8 cellular contexts compared by ENCODE assay signal in the genomic region with DNA sequence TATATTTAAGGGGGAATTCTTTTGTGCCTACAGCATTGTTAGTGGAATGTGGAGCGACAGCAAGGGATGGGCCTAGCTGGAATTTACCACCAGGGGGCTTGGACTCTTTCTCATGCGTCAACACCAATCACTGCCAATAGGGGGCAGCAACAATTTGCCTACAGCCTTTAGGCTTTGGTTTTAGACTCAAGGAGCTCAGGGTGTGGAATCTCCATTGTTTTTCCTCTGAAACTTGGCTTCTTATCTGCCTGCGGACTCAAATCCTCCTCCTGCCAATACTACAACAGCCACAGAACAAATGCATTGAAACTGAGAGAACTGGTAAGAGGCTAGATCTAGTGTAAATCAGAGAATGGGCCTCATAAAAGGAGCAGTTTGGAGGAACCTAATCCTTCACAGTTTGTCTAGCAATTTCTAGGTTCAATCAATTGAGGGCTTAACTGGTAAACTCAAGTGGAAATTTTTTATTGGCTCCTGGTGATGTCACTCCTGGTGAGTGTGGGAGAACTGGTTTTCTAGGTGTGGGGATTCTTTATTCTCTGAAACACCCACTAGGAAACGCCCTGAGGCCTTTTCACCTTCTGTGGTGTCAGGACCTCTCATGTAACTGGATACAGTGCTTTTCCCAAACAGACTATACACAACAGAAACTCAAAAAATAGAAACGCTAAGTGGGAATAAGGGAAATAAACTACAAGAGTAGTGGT. TPM values are rescaled to one million over a fixed set of nuclear protein-coding genes. Genes with fewer than 3 reads are reported as not detected.
DNase-seq lines count a peak whose midpoint lies in the region; ATAC-seq lines count a peak whose summit lies in the region.

No MANE protein-coding gene starts in this region.

- peak; percentile 33 for ATAC-seq in HG03378 (IDR thresholded peaks at IDR 0.05; ENCODE audit: unreplicated experiment)
- no peak for ATAC-seq in GM19395 (IDR thresholded peaks at IDR 0.05; ENCODE audit: unreplicated experiment)

- peak; percentile 87 for DNase-seq in DMS153 (lab: John Stamatoyannopoulos, UW)
- peak; percentile 91 for DNase-seq in NCI-H69 (lab: John Stamatoyannopoulos, UW)
- peak; percentile 69 for DNase-seq in activated CD4-positive, alpha-beta T cell treated with anti-CD3 and anti-CD28 coated beads, Interleukin-2, amount 50 U/mL, for 1 hour
- DNase-seq in effector CD8-positive, alpha-beta T cell (lab: John Stamatoyannopoulos, UW) = peak; percentile 66
- DNase-seq in lung microvascular endothelial cell (ENCODE audit: low read depth in 2 of 2) = peak; percentile 82 to 90
- DNase-seq in stimulated activated CD8-positive, alpha-beta memory T cell treated with anti-CD3 and anti-CD28 coated beads, Interleukin-4, amount 100 ng/mL, for 1 hour (ENCODE audit: low read depth in 2 of 2, low spot score in 1 of 2) = peak; percentile 55 to 70

RNA-seq across cellular contexts. Expression of a gene that starts 27.9 kb away (rescaled TPM):
- 18,253 and 26,169 TPM in 2 replicates for total RNA-seq in lung microvascular endothelial cell

RNA-seq across cellular contexts. Expression of a gene that starts 40.6 kb away (rescaled TPM):
- total RNA-seq in lung microvascular endothelial cell = not detected in 2 replicates
